ENCODE assay signal across 1 cellular context in genomic region chr19:18529782-18530181, GRCh38.
TF ChIP-seq lines count a peak whose summit lies in the region.

No MANE protein-coding gene starts in this region.

TF ChIP-seq in HepG2, 621 proteins besides CTCF, POLR2A, EP300 and RAD21:
- TF ChIP-seq PREB (CRISPR knock-in tag; IDR thresholded peaks at IDR 0.05): no peak
- TF ChIP-seq HMGA1 (CRISPR knock-in tag; conservative IDR thresholded peaks at IDR 0.05): no peak
- TF ChIP-seq DR1 (CRISPR knock-in tag; IDR thresholded peaks at IDR 0.05): no peak
- no peak for TF ChIP-seq ESRRA (CRISPR knock-in tag; IDR thresholded peaks at IDR 0.05; ENCODE audit: low read depth)
- TF ChIP-seq HCFC1 (IDR thresholded peaks at IDR 0.05; ENCODE audit: low read depth, low read length): no peak
- TF ChIP-seq BCLAF1 (IDR thresholded peaks at IDR 0.05): no peak
- no peak for TF ChIP-seq TIGD3 (CRISPR knock-in tag; IDR thresholded peaks at IDR 0.05; ENCODE audit: borderline replicate concordance)
- no peak for TF ChIP-seq ZNF138 (CRISPR knock-in tag; IDR thresholded peaks at IDR 0.05; ENCODE audit: low read depth)
- no peak for TF ChIP-seq ETV6 (CRISPR knock-in tag; conservative IDR thresholded peaks at IDR 0.05)
- TF ChIP-seq ZNF780A (CRISPR knock-in tag; IDR thresholded peaks at IDR 0.05): no peak
- TF ChIP-seq SIN3B (IDR thresholded peaks at IDR 0.05; ENCODE audit: low read length): no peak
